In genomic region chr22:25529059-25529458, GRCh38 we compare ENCODE assay signal across 8 cellular contexts. TPM values are rescaled to one million over a fixed set of nuclear protein-coding genes. Genes with fewer than 3 reads are reported as not detected.
DNase-seq lines count a peak whose midpoint lies in the region; ATAC-seq, FAIRE-seq and TF ChIP-seq lines count a peak whose summit lies in the region.
"Not testable (repeated sequence)": the region's sequence is repeated elsewhere in the genome, so short reads cannot be mapped to it uniquely, and the experiment has no call there.

No MANE protein-coding gene starts in this region.

- not testable (repeated sequence) for H3K4me1 ChIP-seq in RWPE2 (ENCODE audit: insufficient read depth, poor library complexity, severe bottlenecking); astrocyte (ENCODE audit: insufficient read depth, low read length); keratinocyte (ENCODE audit: control insufficient read depth, extremely low read depth, insufficient read depth, low read length); HepG2 (ENCODE audit: insufficient read depth, low read length)
- H3K4me1 ChIP-seq in foreskin keratinocyte, result peaks cover 14% of the 10 kb centered on the region

- TF ChIP-seq POLR2A in HepG2 (IDR thresholded peaks at IDR 0.05; ENCODE audit: insufficient read depth in 1 of 2, low read depth in 2 of 2, low read length in 2 of 2), result not testable (repeated sequence)

- H3K4me1 Mint-ChIP-seq in astrocyte (ENCODE audit: low read depth, unreplicated experiment), result not testable (repeated sequence)

- peak overlapping the region; percentile 46 for H3K27ac ChIP-seq in RWPE2 (ENCODE audit: poor library complexity, severe bottlenecking)
- not testable (repeated sequence) for H3K27ac ChIP-seq in astrocyte (ENCODE audit: low read depth, low read length); HepG2 (ENCODE audit: extremely low read length, insufficient read depth, low read length)
- peak overlapping the region; percentile 77 for H3K27ac ChIP-seq in epithelial cell of prostate
- H3K27ac ChIP-seq in foreskin keratinocyte, result peak overlapping the region; percentile 86
- peak overlapping the region; percentile 67 for H3K27ac ChIP-seq in keratinocyte (ENCODE audit: control insufficient read depth, insufficient read depth, low read length)

- TF ChIP-seq RAD21 in HepG2 (CRISPR knock-in tag; IDR thresholded peaks at IDR 0.05), result not testable (repeated sequence)

- not testable (repeated sequence) for H3K27me3 ChIP-seq in RWPE2 (ENCODE audit: insufficient read depth, poor library complexity, severe bottlenecking); astrocyte (ENCODE audit: insufficient read depth, low read length); bronchial epithelial cell (ENCODE audit: control insufficient read depth, insufficient read depth, low read length); foreskin keratinocyte; keratinocyte (ENCODE audit: control insufficient read depth, extremely low read depth, insufficient read depth, low read length); HepG2 (ENCODE audit: control insufficient read depth in 1 of 2, insufficient read depth in 2 of 2, low read length in 2 of 2)

- H3K9ac ChIP-seq in astrocyte (ENCODE audit: low read length); keratinocyte (ENCODE audit: control insufficient read depth, extremely low read depth, insufficient read depth, low read length); HepG2 (ENCODE audit: insufficient read depth, low read depth, low read length): not testable (repeated sequence)

- not testable (repeated sequence) for H3K4me3 ChIP-seq in RWPE2 (ENCODE audit: severe bottlenecking); astrocyte (ENCODE audit: insufficient read depth, low read depth, low read length); bronchial epithelial cell (ENCODE audit: low read depth, low read length); keratinocyte (ENCODE audit: control insufficient read depth in 2 of 3, extremely low read depth in 1 of 3, insufficient read depth in 2 of 3, low read depth in 1 of 3, low read length in 3 of 3); HepG2 (replicated peaks in 1 of 3; ENCODE audit: insufficient read depth in 1 of 3, low read depth in 2 of 3, low read length in 3 of 3)

- dilution Hi-C loops in keratinocyte (cut with MboI; ENCODE audit: extremely low pct_ligation_motif_present, low sequenced_read_pairs), result not testable (repeated sequence)

- not testable (repeated sequence) for H3K4me2 ChIP-seq in astrocyte (ENCODE audit: low read length); keratinocyte (ENCODE audit: control insufficient read depth, extremely low read depth, insufficient read depth, low read depth, low read length); HepG2 (ENCODE audit: low read depth, low read length)

- not testable (repeated sequence) for BruUV-seq in HepG2 (replicated peaks; lab: Mats Ljungman, UMichigan)

- H3K4me3 Mint-ChIP-seq in astrocyte (ENCODE audit: unreplicated experiment), result not testable (repeated sequence)

- not testable (repeated sequence) for H3K27ac Mint-ChIP-seq in astrocyte (ENCODE audit: unreplicated experiment)

- POLR2A ChIA-PET in HepG2 (lab: Yijun Ruan, JAX), result not testable (repeated sequence)

- CTCF ChIA-PET in HepG2 (lab: Yijun Ruan, JAX; ENCODE audit: low intra/inter-chr PET ratio, low total read pairs), result not testable (repeated sequence)

- H4K20me1 ChIP-seq in astrocyte (ENCODE audit: insufficient read depth, low read length); keratinocyte (ENCODE audit: control insufficient read depth, extremely low read depth, insufficient read depth, low read length); HepG2 (ENCODE audit: insufficient read depth, low read length): not testable (repeated sequence)

- not testable (repeated sequence) for ATAC-seq in RWPE2 (ENCODE audit: low read depth); foreskin keratinocyte; HepG2

- H3K79me2 ChIP-seq in astrocyte (ENCODE audit: insufficient read depth, low read length); keratinocyte (ENCODE audit: control insufficient read depth, insufficient read depth, low read length); HepG2 (ENCODE audit: insufficient read depth, low read length): not testable (repeated sequence)

- H3K9me3 Mint-ChIP-seq in astrocyte (ENCODE audit: unreplicated experiment), result peaks cover 15% of the 10 kb centered on the region

- H3K9me3 ChIP-seq in RWPE2 (ENCODE audit: severe bottlenecking); astrocyte (ENCODE audit: insufficient read depth, low read depth, low read length); keratinocyte (ENCODE audit: control insufficient read depth, low read depth, low read length): not testable (repeated sequence)
- peaks cover 16% of the 10 kb centered on the region for H3K9me3 ChIP-seq in HepG2 (ENCODE audit: low read length)

- not testable (repeated sequence) for H3K36me3 ChIP-seq in RWPE2 (ENCODE audit: low read depth); astrocyte (ENCODE audit: insufficient read depth, low read length); bronchial epithelial cell (ENCODE audit: control insufficient read depth, insufficient read depth, low read length); keratinocyte (ENCODE audit: control insufficient read depth in 2 of 2, extremely low read depth in 1 of 2, insufficient read depth in 2 of 2, low read length in 2 of 2); HepG2 (replicated peaks in 1 of 2; ENCODE audit: control insufficient read depth in 1 of 2, insufficient read depth in 2 of 2, low read length in 2 of 2)

- intact Hi-C loops in HepG2 (cut with micrococcal nuclease; ENCODE audit: unreplicated experiment), result not testable (repeated sequence)

- not testable (repeated sequence) for DNase-seq in GM19239 (ENCODE audit: insufficient read length, low spot score); RWPE2 (ENCODE audit: low spot score); astrocyte (ENCODE audit: low read depth); bronchial epithelial cell (ENCODE audit: low read depth); epithelial cell of prostate (ENCODE audit: low read depth, low spot score); foreskin keratinocyte; keratinocyte (ENCODE audit: low read depth, low spot score); HepG2 (ENCODE audit: low spot score)

- not testable (repeated sequence) for H3K9me1 ChIP-seq in keratinocyte (ENCODE audit: control insufficient read depth, extremely low read depth, insufficient read depth, low read length)

- not testable (repeated sequence) for H3K27me3 Mint-ChIP-seq in astrocyte (ENCODE audit: low read depth, unreplicated experiment)

- TF ChIP-seq EP300 in HepG2 (IDR thresholded peaks at IDR 0.05; ENCODE audit: low read depth in 2 of 2, low read length in 2 of 2); HepG2 (CRISPR knock-in tag; IDR thresholded peaks at IDR 0.05; ENCODE audit: borderline replicate concordance): not testable (repeated sequence)

- in situ Hi-C loops in HepG2 (cut with HindIII; ENCODE audit: extremely low pct_ligation_motif_present, low pct_unique_long_range_greater_than_20kb), result not testable (repeated sequence)

- FAIRE-seq in GM19239 (lab: Jason Lieb, UNC) (peak; percentile 48), astrocyte (lab: Jason Lieb, UNC) (peak; percentile 39), bronchial epithelial cell (lab: Jason Lieb, UNC) (peak; percentile 93)
- FAIRE-seq in keratinocyte (lab: Jason Lieb, UNC); HepG2 (lab: Jason Lieb, UNC): not testable (repeated sequence)

- not testable (repeated sequence) for H3K36me3 Mint-ChIP-seq in astrocyte (ENCODE audit: low read depth, unreplicated experiment)

- WGBS in HepG2 (ENCODE audit: low lambda C conversion rate), result 65% methylated on average over 1 of the region's 1 CpG

- H2AFZ ChIP-seq in astrocyte (ENCODE audit: low read depth, low read length); keratinocyte (ENCODE audit: control insufficient read depth, low read length); HepG2 (ENCODE audit: low read length): not testable (repeated sequence)

- TF ChIP-seq CTCF in RWPE2 (IDR thresholded peaks at IDR 0.05; ENCODE audit: poor library complexity, severe bottlenecking); astrocyte (IDR thresholded peaks at IDR 0.05; ENCODE audit: insufficient read depth, low read depth, low read length); bronchial epithelial cell (IDR thresholded peaks at IDR 0.05; ENCODE audit: insufficient read depth, low read length, severe bottlenecking); foreskin keratinocyte (conservative IDR thresholded peaks at IDR 0.05); keratinocyte (optimal IDR thresholded peaks at IDR 0.05 in 1 of 3, IDR thresholded peaks at IDR 0.05 in 1 of 3, conservative IDR thresholded peaks at IDR 0.05 in 1 of 3; ENCODE audit: extremely low read depth in 1 of 3, insufficient read depth in 2 of 3, low read length in 3 of 3); HepG2 (CRISPR knock-in tag; IDR thresholded peaks at IDR 0.05): not testable (repeated sequence)

RNA-seq across cellular contexts. Expression of gene GRK3, which starts 35.4 kb away (rescaled TPM):
- total RNA-seq in astrocyte, result 7.2 TPM in 2 replicates
- total RNA-seq in bronchial epithelial cell, result 4.2 and 4.6 TPM in 2 replicates
- total RNA-seq in foreskin keratinocyte, result 10.0 and 12.2 TPM in 2 replicates
- 2.9 and 4.4 TPM in 2 replicates for polyA plus RNA-seq in foreskin keratinocyte
- polyA plus RNA-seq in keratinocyte, result 6.0 to 8.1 TPM (median 6.3 TPM) in 3 replicates
- 8.9 TPM for polyA plus RNA-seq in keratinocyte (2011; ENCODE audit: low read depth)
- 4.5 and 8.4 TPM in 2 replicates for polyA plus RNA-seq in keratinocyte (2011; cell fraction: cytosol; rRNA removed)
- polyA plus RNA-seq in keratinocyte (2011; cell fraction: nucleus; rRNA removed), result 6.7 and 7.4 TPM in 2 replicates
- polyA plus RNA-seq in keratinocyte (2012; ENCODE audit: low replicate concordance), result 3.0 and 7.2 TPM in 2 replicates
- polyA minus RNA-seq in keratinocyte, result 6.3 to 9.6 TPM (median 6.8 TPM) in 3 replicates
- polyA minus RNA-seq in keratinocyte (2011; cell fraction: cytosol; rRNA and poly(A)+ RNA removed), result 6.5 TPM
- polyA minus RNA-seq in keratinocyte (2011; cell fraction: nucleus; rRNA and poly(A)+ RNA removed), result 4.9 and 9.6 TPM in 2 replicates
- 16.7 and 23.6 TPM in 2 replicates for total RNA-seq in HepG2 (2016; rRNA removed; fragmentation: Illumina TruSeq; extraction: Trizol)
- 13.1 and 14.5 TPM in 2 replicates for total RNA-seq in HepG2 (2016; cell fraction: cytosol; rRNA removed; fragmentation: Illumina TruSeq; extraction: Trizol; ENCODE audit: low read depth)
- 17.2 and 21.5 TPM in 2 replicates for total RNA-seq in HepG2 (2016; cell fraction: insoluble cytoplasmic fraction; rRNA removed; fragmentation: Illumina TruSeq; extraction: Trizol)
- total RNA-seq in HepG2 (2016; cell fraction: membrane; rRNA removed; fragmentation: Illumina TruSeq; extraction: Trizol), result 24.9 and 31.5 TPM in 2 replicates
- 10.9 and 11.2 TPM in 2 replicates for total RNA-seq in HepG2 (2016; cell fraction: nucleus; rRNA removed; fragmentation: Illumina TruSeq; extraction: Trizol)
- polyA plus RNA-seq in HepG2 (2011; rRNA removed), result 8.4 and 8.5 TPM in 2 replicates
- polyA plus RNA-seq in HepG2 (2011; cell fraction: cytosol; rRNA removed), result 4.6 and 7.2 TPM in 2 replicates
- 7.4 TPM in 2 replicates for polyA plus RNA-seq in HepG2 (2011; cell fraction: nucleus; rRNA removed)
- polyA plus RNA-seq in HepG2 (2012), result 6.3 and 6.9 TPM in 2 replicates
- polyA plus RNA-seq in HepG2 (2016; cell fraction: cytosol; fragmentation: Illumina TruSeq; extraction: Trizol; ENCODE audit: low read depth), result 9.1 and 9.5 TPM in 2 replicates
- 13.1 and 17.4 TPM in 2 replicates for polyA plus RNA-seq in HepG2 (2016; cell fraction: insoluble cytoplasmic fraction; fragmentation: Illumina TruSeq; extraction: Trizol; ENCODE audit: low read depth)
- 18.9 and 19.4 TPM in 2 replicates for polyA plus RNA-seq in HepG2 (2016; cell fraction: membrane; fragmentation: Illumina TruSeq; extraction: Trizol; ENCODE audit: low read depth)
- 11.1 and 12.7 TPM in 2 replicates for polyA plus RNA-seq in HepG2 (2016; cell fraction: nucleus; fragmentation: Illumina TruSeq; extraction: Trizol; ENCODE audit: insufficient read depth, low read depth)
- 12.8 TPM in 1 of 2 replicates, not detected in the other for polyA minus RNA-seq in HepG2 (2011; rRNA and poly(A)+ RNA removed; ENCODE audit: low replicate concordance)
- 9.5 and 11.9 TPM in 2 replicates for polyA minus RNA-seq in HepG2 (2011; cell fraction: cytosol; rRNA and poly(A)+ RNA removed)
- 13.4 and 15.9 TPM in 2 replicates for polyA minus RNA-seq in HepG2 (2011; cell fraction: nucleus; rRNA and poly(A)+ RNA removed)
